Comparison of ENCODE assay signal across 15 cellular contexts in the genomic region with DNA sequence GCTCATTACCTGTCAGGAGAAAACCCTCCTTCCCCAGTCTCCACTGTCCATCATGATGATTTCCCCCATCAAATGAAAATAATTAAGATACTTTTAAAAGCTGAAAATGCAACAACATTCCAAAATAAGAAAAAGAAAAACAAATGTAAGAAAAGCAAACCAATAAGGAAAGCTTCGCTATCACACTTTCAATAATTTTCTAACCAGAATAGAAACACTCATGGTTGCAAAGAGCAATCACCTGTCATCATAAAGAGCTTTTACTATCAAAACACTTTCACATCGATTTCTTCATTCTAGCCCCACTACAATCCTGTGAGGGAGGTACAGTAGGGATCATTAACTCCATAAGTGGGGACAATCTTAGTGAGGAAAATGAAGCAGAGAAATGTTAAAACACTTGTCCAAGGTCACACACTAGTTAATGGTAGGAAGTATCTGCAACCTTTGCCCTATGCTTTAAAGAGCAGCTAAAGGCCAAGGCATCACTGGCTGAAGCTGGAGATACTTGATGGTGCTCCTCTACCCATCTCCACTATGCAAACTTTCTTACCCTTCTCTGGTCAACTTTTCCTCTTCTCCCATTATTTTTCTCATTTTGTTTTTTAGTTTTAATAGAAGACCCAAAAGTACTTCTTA. TPM values are rescaled to one million over a fixed set of nuclear protein-coding genes. Genes with fewer than 3 reads are reported as not detected.
DNase-seq lines count a peak whose midpoint lies in the region; ATAC-seq, FAIRE-seq and TF ChIP-seq lines count a peak whose summit lies in the region.
"Had no signal": no experiment of that assay in that cellular context is flagged by ENCODE, and none has a peak within 500 bp of the region (broad histone marks: within the 10 kb centered on the region; RNA-seq: fewer than 3 reads in every experiment).

No MANE protein-coding gene starts in this region.

- H3K36me3 Mint-ChIP-seq in astrocyte (ENCODE audit: low read depth, unreplicated experiment): peaks cover 9% of the 10 kb centered on the region

- H3K4ac ChIP-seq in IMR-90 (ENCODE audit: low read depth, low read length): no peak overlapping the region

- POLR2A ChIA-PET in IMR-90 (lab: Charles Lee; ENCODE audit: unreplicated experiment): no interaction called here

- H3K9me2 ChIP-seq in neural cell (ENCODE audit: insufficient read depth, low read length): no peaks in the 10 kb centered on the region

- H3K23ac ChIP-seq in IMR-90 (ENCODE audit: low read depth, low read length): peak overlapping the region; percentile 26; the same call in 1 of the 2 replicates

- H3K27ac ChIP-seq in IMR-90 (ENCODE audit: insufficient read depth, low read length): no peak overlapping the region
- H3K27ac ChIP-seq in astrocyte (ENCODE audit: low read depth, low read length): no peak overlapping the region
- no peak overlapping the region for H3K27ac ChIP-seq in neural cell (ENCODE audit: low read length)

- H3K79me2 ChIP-seq in astrocyte (ENCODE audit: insufficient read depth, low read length): peaks cover 53% of the 10 kb centered on the region
- H3K79me2 ChIP-seq in neural cell (replicated peaks; ENCODE audit: insufficient read depth, low read length): peaks cover 74% of the 10 kb centered on the region

- no peaks in the 10 kb centered on the region for H3K27me3 ChIP-seq in IMR-90 (ENCODE audit: control insufficient read depth, insufficient read depth, low read length)
- H3K27me3 ChIP-seq in astrocyte (ENCODE audit: insufficient read depth, low read length): no peaks in the 10 kb centered on the region
- H3K27me3 ChIP-seq in neural cell (ENCODE audit: insufficient read depth, low read depth, low read length): no peaks in the 10 kb centered on the region

- H2AFZ ChIP-seq in IMR-90 (replicated peaks; ENCODE audit: low read length, poor library complexity) (no peak overlapping the region), astrocyte (ENCODE audit: low read depth, low read length) (no peak overlapping the region), neural cell (ENCODE audit: low read depth, low read length) (no peak overlapping the region)

- H3K9ac ChIP-seq in IMR-90 (ENCODE audit: low read depth, low read length) (no peak overlapping the region), astrocyte (ENCODE audit: low read length) (no peak overlapping the region), neural cell (ENCODE audit: low read length) (no peak overlapping the region)

- H3K4me1 ChIP-seq in IMR-90 (ENCODE audit: control insufficient read depth, insufficient read depth, low read length) (peaks cover 5% of the 10 kb centered on the region), astrocyte (ENCODE audit: insufficient read depth, low read length) (peaks cover 19% of the 10 kb centered on the region)

- H4K8ac ChIP-seq in IMR-90 (ENCODE audit: low read depth in 2 of 2, low read length in 2 of 2): no peak overlapping the region

- ATAC-seq in IMR-90 (ENCODE audit: low read depth) (no peak), HG03097 (IDR thresholded peaks at IDR 0.05; ENCODE audit: low FRiP score, unreplicated experiment) (no peak)

- no peak overlapping the region for H2BK20ac ChIP-seq in IMR-90 (ENCODE audit: low read depth, low read length)

- no peaks in the 10 kb centered on the region for H3F3A ChIP-seq in neural cell (ENCODE audit: insufficient read depth, low read length, poor library complexity, severe bottlenecking)

- H3K79me1 ChIP-seq in IMR-90 (ENCODE audit: low read depth in 1 of 2, low read length in 2 of 2): peaks cover 25 to 51% of the 10 kb centered on the region in 2 experiments

- H2BK15ac ChIP-seq in IMR-90 (ENCODE audit: low read depth, low read length): no peak overlapping the region

- no peak overlapping the region for H2BK5ac ChIP-seq in IMR-90 (ENCODE audit: low read depth, low read length, poor library complexity, severe bottlenecking)

- H3K9me1 ChIP-seq in IMR-90 (ENCODE audit: insufficient read depth, low read length): peaks cover 6% of the 10 kb centered on the region; the same call in 1 of the 2 replicates

- H3K4me1 Mint-ChIP-seq in astrocyte (ENCODE audit: low read depth, unreplicated experiment): peaks cover 12% of the 10 kb centered on the region

- H3K9me3 ChIP-seq in IMR-90 (ENCODE audit: control insufficient read depth, insufficient read depth, low read length) (no peaks in the 10 kb centered on the region), astrocyte (ENCODE audit: insufficient read depth, low read depth, low read length) (no peaks in the 10 kb centered on the region), neural cell (ENCODE audit: low read length) (no peaks in the 10 kb centered on the region)

- no peak overlapping the region for H3K56ac ChIP-seq in IMR-90 (ENCODE audit: extremely low read depth, insufficient read depth, low read length)

- WGBS in IMR-90 (ENCODE audit: extremely low coverage in 2 of 2, insufficient read length in 1 of 2), 2 experiments: no CpG with 5 or more reads among the region's 2 CpGs

- no peaks in the 10 kb centered on the region for H3K9me3 Mint-ChIP-seq in astrocyte (ENCODE audit: unreplicated experiment)

- no peak overlapping the region for H2AK9ac ChIP-seq in IMR-90 (replicated peaks; ENCODE audit: low read depth, low read length, poor library complexity)

- dilution Hi-C loops in IMR-90 (cut with HindIII; ENCODE audit: low sequenced_read_pairs, unreplicated experiment): no loop called here

- H3K36me3 ChIP-seq in IMR-90 (ENCODE audit: control insufficient read depth, insufficient read depth, low read length) (peaks cover 8% of the 10 kb centered on the region), astrocyte (ENCODE audit: insufficient read depth, low read length) (peaks cover 13% of the 10 kb centered on the region), neural cell (ENCODE audit: insufficient read depth, low read length) (no peaks in the 10 kb centered on the region)

- H4K91ac ChIP-seq in IMR-90 (ENCODE audit: insufficient read depth, low read depth, low read length): no peak overlapping the region

- TF ChIP-seq CTCF in IMR-90 (conservative IDR thresholded peaks at IDR 0.05; ENCODE audit: low read depth, low read length) (no peak), astrocyte (IDR thresholded peaks at IDR 0.05; ENCODE audit: insufficient read depth, low read depth, low read length) (no peak), neural cell (IDR thresholded peaks at IDR 0.05; ENCODE audit: poor library complexity, severe bottlenecking) (no peak)

- BruUV-seq in IMR-90 (replicated peaks; lab: Mats Ljungman, UMichigan): no TSS peak

- H3K14ac ChIP-seq in IMR-90 (replicated peaks; ENCODE audit: low read depth, low read length): no peak overlapping the region

- H2AK5ac ChIP-seq in IMR-90 (ENCODE audit: low read depth, low read length): no peak overlapping the region

- FAIRE-seq in astrocyte (lab: Jason Lieb, UNC): no peak
- FAIRE-seq: GM18507 had no signal

- no peaks in the 10 kb centered on the region for H3K27me3 Mint-ChIP-seq in astrocyte (ENCODE audit: low read depth, unreplicated experiment)

- TF ChIP-seq EP300 in neural cell (conservative IDR thresholded peaks at IDR 0.05; ENCODE audit: poor library complexity, severe bottlenecking): no peak

- in situ Hi-C loops in IMR-90 (cut with MboI; ENCODE audit: low sequenced_read_pairs): no loop called here

- H3K4me2 ChIP-seq in IMR-90 (ENCODE audit: low read depth, low read length): peak overlapping the region; percentile 63; the same call in 1 of the 2 replicates
- H3K4me2 ChIP-seq in astrocyte (ENCODE audit: low read length): peak overlapping the region; percentile 92
- H3K4me2 ChIP-seq in neural cell (ENCODE audit: low read length): peak overlapping the region; percentile 99

- no peak overlapping the region for H4K5ac ChIP-seq in IMR-90 (ENCODE audit: low read depth, low read length)

- H4K20me1 ChIP-seq in IMR-90 (ENCODE audit: insufficient read depth, low read length): peaks cover 10% of the 10 kb centered on the region; the same call in 1 of the 2 replicates
- peaks cover 44% of the 10 kb centered on the region for H4K20me1 ChIP-seq in astrocyte (ENCODE audit: insufficient read depth, low read length)
- peaks cover 9% of the 10 kb centered on the region for H4K20me1 ChIP-seq in neural cell (ENCODE audit: insufficient read depth)

- peak; percentile 39 for DNase-seq in NCI-H2029 treated with DMSO at 0.1 percent for 48 hours (lab: John Stamatoyannopoulos, UW)
- no peak for DNase-seq in NCI-H2029 (lab: John Stamatoyannopoulos, UW)
- DNase-seq in IMR-90: no peak
- DNase-seq in astrocyte (ENCODE audit: low read depth): no peak
- DNase-seq in ureter (ENCODE audit: low spot score): no peak
- no peak for DNase-seq in NCI-H1930 (lab: John Stamatoyannopoulos, UW)
- DNase-seq: 8988T; amniotic stem cell; effector CD4-positive, alpha-beta T cell; hippocampal formation; NCI-H2171 treated with DMSO at 0.1 percent for 48 hours; SHP77 treated with DMSO at 0.1 percent for 48 hours had no signal

- CTCF ChIA-PET in IMR-90 (lab: Yijun Ruan, JAX): no interaction called here

- no peak for TF ChIP-seq RAD21 in IMR-90 (IDR thresholded peaks at IDR 0.05; ENCODE audit: low read length)
- no peak for TF ChIP-seq RAD21 in neural cell (conservative IDR thresholded peaks at IDR 0.05)

- TF ChIP-seq POLR2A in IMR-90 (IDR thresholded peaks at IDR 0.05; ENCODE audit: low read depth, low read length): no peak

- intact Hi-C loops in IMR-90 (cut with micrococcal nuclease): no loop called here

- H3K27ac Mint-ChIP-seq in astrocyte (ENCODE audit: unreplicated experiment): no peak overlapping the region

- H3K4me3 Mint-ChIP-seq in astrocyte (ENCODE audit: unreplicated experiment): peak overlapping the region; percentile 70

- H3K4me3 ChIP-seq in IMR-90 (ENCODE audit: insufficient read depth, low read depth, low read length) (no peak overlapping the region), astrocyte (ENCODE audit: insufficient read depth, low read depth, low read length) (no peak overlapping the region), neural cell (ENCODE audit: low read length) (peak overlapping the region; percentile 77)

- H3K18ac ChIP-seq in IMR-90 (ENCODE audit: low read depth, low read length): no peak overlapping the region

- no peak overlapping the region for H2BK120ac ChIP-seq in IMR-90 (ENCODE audit: low read depth, low read length)

RNA-seq across cellular contexts. Expression of gene RBM4B, which starts 2.6 kb away (rescaled TPM):
- 23.1 and 25.6 TPM in 2 replicates for total RNA-seq in IMR-90 (2012; rRNA removed)
- 21.1 and 26.7 TPM in 2 replicates for polyA plus RNA-seq in IMR-90 (2012; rRNA removed)
- 11.4 and 17.8 TPM in 2 replicates for polyA plus RNA-seq in IMR-90 (2012; cell fraction: cytosol; rRNA removed)
- 21.4 and 62.4 TPM in 2 replicates for polyA plus RNA-seq in IMR-90 (2012; cell fraction: nucleus; rRNA removed; ENCODE audit: low replicate concordance)
- total RNA-seq in astrocyte: 17.3 and 20.3 TPM in 2 replicates
- 197 and 212 TPM in 2 replicates for polyA plus RNA-seq in neural cell
- polyA minus RNA-seq in neural cell: 138 and 152 TPM in 2 replicates
- total RNA-seq in ureter: 20.1 TPM

RNA-seq across cellular contexts. Expression of gene RBM4, which starts 36.6 kb away (rescaled TPM):
- total RNA-seq in IMR-90 (2012; rRNA removed) (175 and 198 TPM in 2 replicates), astrocyte (151 and 153 TPM in 2 replicates), ureter (176 TPM)
- polyA plus RNA-seq in IMR-90 (2012; rRNA removed) (165 and 176 TPM in 2 replicates), neural cell (456 and 510 TPM in 2 replicates)
- polyA plus RNA-seq in IMR-90 (2012; cell fraction: cytosol; rRNA removed): 116 and 153 TPM in 2 replicates
- 101 and 183 TPM in 2 replicates for polyA plus RNA-seq in IMR-90 (2012; cell fraction: nucleus; rRNA removed; ENCODE audit: low replicate concordance)
- polyA minus RNA-seq in neural cell: 232 and 238 TPM in 2 replicates

RNA-seq across cellular contexts. Expression of gene SPTBN2, which starts 53.9 kb away (rescaled TPM):
- total RNA-seq in IMR-90 (2012; rRNA removed) (0.18 and 0.56 TPM in 2 replicates), astrocyte (18.2 and 22.7 TPM in 2 replicates), ureter (33.7 TPM)
- polyA plus RNA-seq in IMR-90 (2012; rRNA removed) (0.41 and 0.57 TPM in 2 replicates), neural cell (159 and 219 TPM in 2 replicates)
- polyA plus RNA-seq in IMR-90 (2012; cell fraction: cytosol; rRNA removed): 0.49 and 0.61 TPM in 2 replicates
- polyA plus RNA-seq in IMR-90 (2012; cell fraction: nucleus; rRNA removed; ENCODE audit: low replicate concordance): 1.4 and 2.6 TPM in 2 replicates
- polyA minus RNA-seq in neural cell: 303 and 334 TPM in 2 replicates

RNA-seq across cellular contexts. Expression of gene RBM14, which starts 58.7 kb away (rescaled TPM):
- total RNA-seq in IMR-90 (2012; rRNA removed): 9.3 and 12.2 TPM in 2 replicates
- polyA plus RNA-seq in IMR-90 (2012; rRNA removed): 31.1 and 34.8 TPM in 2 replicates
- polyA plus RNA-seq in IMR-90 (2012; cell fraction: cytosol; rRNA removed): 16.4 and 25.6 TPM in 2 replicates
- 32.3 and 57.7 TPM in 2 replicates for polyA plus RNA-seq in IMR-90 (2012; cell fraction: nucleus; rRNA removed; ENCODE audit: low replicate concordance)
- 47.6 and 59.7 TPM in 2 replicates for total RNA-seq in astrocyte
- polyA plus RNA-seq in neural cell: 43.0 and 44.8 TPM in 2 replicates
- 75.0 and 75.5 TPM in 2 replicates for polyA minus RNA-seq in neural cell
- total RNA-seq in ureter: 105 TPM

Comparison
In these comparisons a context has a peak if more than half of its experiments do, and no peak if none do; other contexts are left out.
1. RNA of gene SPTBN2, which starts 53.9 kb away (total RNA-seq): 33.7 TPM in ureter (single experiment) and 18.2 to 22.7 TPM in astrocyte; 0.18 to 0.56 TPM in IMR-90; every median in the first group is over 10 times any median in the second.
2. Peak in every context shown above with its lines, with median percentiles within 50 percentile points of each other: H3K4me2 ChIP-seq.